In the genomic region with DNA sequence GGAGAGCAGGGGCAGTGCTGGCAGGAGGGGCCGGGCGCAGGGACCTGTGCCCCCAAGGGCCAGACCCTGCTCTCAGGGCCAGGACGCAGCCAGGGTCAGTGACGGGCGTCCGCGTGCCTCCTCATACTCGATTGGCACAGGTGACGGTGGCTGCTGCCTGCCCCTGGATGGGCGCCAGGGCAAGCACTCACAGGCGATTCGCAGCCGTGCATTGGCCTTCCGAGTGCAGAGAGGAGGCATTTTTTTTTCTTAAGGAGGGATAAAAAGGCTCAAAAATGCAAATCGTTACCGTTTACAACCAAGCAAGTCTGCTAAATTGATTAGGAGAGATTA, we compare ENCODE assay signal across 16 cellular contexts. TPM values are rescaled to one million over a fixed set of nuclear protein-coding genes. Genes with fewer than 3 reads are reported as not detected.
DNase-seq lines count a peak whose midpoint lies in the region; ATAC-seq, FAIRE-seq and TF ChIP-seq lines count a peak whose summit lies in the region.
"Had no signal": no experiment of that assay in that cellular context is flagged by ENCODE, and none has a peak within 500 bp of the region (broad histone marks: within the 10 kb centered on the region; RNA-seq: fewer than 3 reads in every experiment).

No MANE protein-coding gene starts in this region.

- H3K27ac Mint-ChIP-seq in astrocyte (ENCODE audit: unreplicated experiment) (peak overlapping the region; percentile 18), neural progenitor cell (no peak overlapping the region)
- H3K27ac Mint-ChIP-seq: B cell; dendritic cell treated with granulocyte-macrophage colony-stimulating factor and Interleukin-4, amounts not matched to agents 40 ng/mL and 50 ng/mL, for 4 days; stimulated activated effector memory CD8-positive, alpha-beta T cell treated with anti-CD3 and anti-CD28 coated beads, Interleukin-12 subunit alpha, Interleukin-12 subunit beta, amount 100 ng/mL, for 72 hours had no signal

- peak; percentile 93 for DNase-seq in NCI-H2029 treated with DMSO at 0.1 percent for 48 hours (lab: John Stamatoyannopoulos, UW)
- DNase-seq in astrocyte (ENCODE audit: low read depth): no peak
- DNase-seq in neural progenitor cell (ENCODE audit: low spot score): no peak
- no peak for DNase-seq in NCI-H69 (lab: John Stamatoyannopoulos, UW)
- no peak for DNase-seq in LoVo (ENCODE audit: low spot score)
- DNase-seq in H7: no peak
- DNase-seq: activated CD8-positive, alpha-beta memory T cell treated with anti-CD3 and anti-CD28 coated beads, Interleukin-2, amount 50 U/mL, for 48 hours; GDM1; stimulated activated CD4-positive, alpha-beta T cell treated with anti-CD3 and anti-CD28 coated beads, Interleukin-4, amount 100 ng/mL, for 1 hour had no signal

- H3K27ac ChIP-seq in C4-2B: peak overlapping the region; percentile 18; the same call in 1 of the 2 replicates
- no peak overlapping the region for H3K27ac ChIP-seq in astrocyte (ENCODE audit: low read depth, low read length)
- no peak overlapping the region for H3K27ac ChIP-seq in neural progenitor cell
- H3K27ac ChIP-seq: HL-60 had no signal

- peaks cover 60% of the 10 kb centered on the region for H3K27me3 Mint-ChIP-seq in astrocyte (ENCODE audit: low read depth, unreplicated experiment)
- H3K27me3 Mint-ChIP-seq in neural progenitor cell (ENCODE audit: insufficient read depth, low read depth): peaks cover 13% of the 10 kb centered on the region

- H3K9ac ChIP-seq in astrocyte (ENCODE audit: low read length) (peak overlapping the region; percentile 77), neural progenitor cell (no peak overlapping the region)

- no peaks in the 10 kb centered on the region for H3K36me3 ChIP-seq in astrocyte (ENCODE audit: insufficient read depth, low read length)
- H3K36me3 ChIP-seq in neural progenitor cell: no peaks in the 10 kb centered on the region
- no peaks in the 10 kb centered on the region for H3K36me3 ChIP-seq in H7 (replicated peaks; ENCODE audit: control insufficient read depth, insufficient read depth, low read length)
- H3K36me3 ChIP-seq: HAP-1 had no signal

- no peak for FAIRE-seq in astrocyte (lab: Jason Lieb, UNC)

- H3K4me1 ChIP-seq in astrocyte (ENCODE audit: insufficient read depth, low read length) (peaks cover 27% of the 10 kb centered on the region), neural progenitor cell (peaks cover 45% of the 10 kb centered on the region)

- no peak overlapping the region for H3K4me3 Mint-ChIP-seq in astrocyte (ENCODE audit: unreplicated experiment)
- H3K4me3 Mint-ChIP-seq in neural progenitor cell: no peak overlapping the region
- H3K4me3 Mint-ChIP-seq: B cell; dendritic cell treated with granulocyte-macrophage colony-stimulating factor and Interleukin-4, amounts not matched to agents 40 ng/mL and 50 ng/mL, for 4 days; stimulated activated effector memory CD8-positive, alpha-beta T cell treated with anti-CD3 and anti-CD28 coated beads, Interleukin-12 subunit alpha, Interleukin-12 subunit beta, amount 100 ng/mL, for 72 hours had no signal

- H3K79me2 ChIP-seq in astrocyte (ENCODE audit: insufficient read depth, low read length): no peaks in the 10 kb centered on the region
- H3K79me2 ChIP-seq in neural progenitor cell (ENCODE audit: low read depth): no peaks in the 10 kb centered on the region

- no peak for TF ChIP-seq CTCF in C4-2B (conservative IDR thresholded peaks at IDR 0.05)
- TF ChIP-seq CTCF in astrocyte (IDR thresholded peaks at IDR 0.05; ENCODE audit: insufficient read depth, low read depth, low read length): no peak
- TF ChIP-seq CTCF in neural progenitor cell (IDR thresholded peaks at IDR 0.05): no peak

- H3K9me3 ChIP-seq in astrocyte (ENCODE audit: insufficient read depth, low read depth, low read length) (no peaks in the 10 kb centered on the region), neural progenitor cell (ENCODE audit: low read depth) (no peaks in the 10 kb centered on the region)
- H3K9me3 ChIP-seq: HAP-1 had no signal

- no peak for ATAC-seq in GM18511 (IDR thresholded peaks at IDR 0.05; ENCODE audit: unreplicated experiment)

- H2AFZ ChIP-seq in astrocyte (ENCODE audit: low read depth, low read length) (no peak overlapping the region), neural progenitor cell (replicated peaks) (no peak overlapping the region)

- H4K20me1 ChIP-seq in astrocyte (ENCODE audit: insufficient read depth, low read length) (peaks cover 39% of the 10 kb centered on the region), neural progenitor cell (ENCODE audit: low read depth) (no peaks in the 10 kb centered on the region)

- no peak overlapping the region for H3K4me3 ChIP-seq in astrocyte (ENCODE audit: insufficient read depth, low read depth, low read length)
- no peak overlapping the region for H3K4me3 ChIP-seq in neural progenitor cell
- H3K4me3 ChIP-seq in H7 (ENCODE audit: insufficient read depth, low read depth, low read length): no peak overlapping the region
- H3K4me3 ChIP-seq: HAP-1 had no signal

- H3K27me3 ChIP-seq in astrocyte (ENCODE audit: insufficient read depth, low read length) (peaks cover 27% of the 10 kb centered on the region), neural progenitor cell (no peaks in the 10 kb centered on the region), H7 (ENCODE audit: control insufficient read depth, insufficient read depth, low read length) (no peaks in the 10 kb centered on the region; the same call in 1 of the 2 replicates)

- no peak overlapping the region for H3K4me2 ChIP-seq in astrocyte (ENCODE audit: low read length)
- H3K4me2 ChIP-seq in neural progenitor cell: peak overlapping the region; percentile 41

- H3K36me3 Mint-ChIP-seq in astrocyte (ENCODE audit: low read depth, unreplicated experiment) (no peaks in the 10 kb centered on the region), neural progenitor cell (no peaks in the 10 kb centered on the region)
- H3K36me3 Mint-ChIP-seq: stimulated activated effector memory CD8-positive, alpha-beta T cell treated with anti-CD3 and anti-CD28 coated beads, Interleukin-12 subunit alpha, Interleukin-12 subunit beta, amount 100 ng/mL, for 72 hours had no signal

- H3F3A ChIP-seq in neural progenitor cell (ENCODE audit: low read depth): peaks cover 21% of the 10 kb centered on the region

- H3K9me3 Mint-ChIP-seq in astrocyte (ENCODE audit: unreplicated experiment) (no peaks in the 10 kb centered on the region), neural progenitor cell (no peaks in the 10 kb centered on the region)
- H3K9me3 Mint-ChIP-seq: dendritic cell treated with granulocyte-macrophage colony-stimulating factor and Interleukin-4, amounts not matched to agents 40 ng/mL and 50 ng/mL, for 4 days; stimulated activated effector memory CD8-positive, alpha-beta T cell treated with anti-CD3 and anti-CD28 coated beads, Interleukin-12 subunit alpha, Interleukin-12 subunit beta, amount 100 ng/mL, for 72 hours had no signal

- H3K4me1 Mint-ChIP-seq in astrocyte (ENCODE audit: low read depth, unreplicated experiment): peaks cover 13% of the 10 kb centered on the region
- peaks cover 49% of the 10 kb centered on the region for H3K4me1 Mint-ChIP-seq in neural progenitor cell
- H3K4me1 Mint-ChIP-seq: B cell had no signal

RNA-seq across cellular contexts. Expression of a gene that starts 42.8 kb away (rescaled TPM):
- 3.4 and 5.1 TPM in 2 replicates for total RNA-seq in astrocyte
- 11.9 and 27.8 TPM in 2 replicates for total RNA-seq in neural progenitor cell (ENCODE audit: low replicate concordance)
- 30.9 and 52.9 TPM in 2 replicates for total RNA-seq in H7 (2014; rRNA removed; shearing (Covaris generic))
